Comparison of ENCODE assay signal across 18 cellular contexts in genomic region chr7:155998328-155998691, GRCh38.
DNase-seq lines count a peak whose midpoint lies in the region; ATAC-seq and TF ChIP-seq lines count a peak whose summit lies in the region.
"Had no signal": no experiment of that assay in that cellular context is flagged by ENCODE, and none has a peak within 500 bp of the region (broad histone marks: within the 10 kb centered on the region; RNA-seq: fewer than 3 reads in every experiment).

No MANE protein-coding gene starts in this region.

- peak; percentile 48 for DNase-seq in natural killer cell treated with Interleukin-12 subunit alpha and Interleukin-12 subunit beta and Interleukin-15 and Interleukin-18, amount 100 ng/mL, for 72 hours (ENCODE audit: low spot score)
- no peak for DNase-seq in natural killer cell
- DNase-seq in activated T-cell treated with anti-CD3 and anti-CD28 coated beads, Interleukin-2, amount 50 U/mL, for 48 hours = peak; percentile 52 to 62
- peak in 5 of 9 donors; percentile 28 to 56 (median 36) for DNase-seq in naive thymus-derived CD4-positive, alpha-beta T cell
- no peak for DNase-seq in germinal center (ENCODE audit: low spot score)
- no peak for DNase-seq in D341Med (ENCODE audit: low spot score)
- DNase-seq in A172 (ENCODE audit: low spot score) = no peak
- DNase-seq: activated B cell treated with CpG ODN at 0.5 μM for 24 hours; AML-193; DMS153; lower lobe of right lung; MV-4-11; NCI-H2107; nephron progenitor cell; stimulated activated naive B cell treated with anti-CD40 and anti-IgM and Interleukin-4, amounts not matched to agents 10 μg/mL and 1 μg/mL and 100 μg/mL, for 72 hours; uterus had no signal

- no peak overlapping the region for H3K27ac ChIP-seq in naive thymus-derived CD4-positive, alpha-beta T cell (ENCODE audit: low read depth, low read length)
- H3K27ac ChIP-seq: lower lobe of right lung, uterus had no signal

- intact Hi-C loops in natural killer cell (cut with micrococcal nuclease) = no loop called here
- intact Hi-C loops in naive thymus-derived CD4-positive, alpha-beta T cell (cut with micrococcal nuclease) = loop anchor here in 1 of 2 donors (5.0 kb wide), 1 partner anchor 44 kb away; no protein-coding TSS in a partner anchor

- no peak for TF ChIP-seq CTCF in natural killer cell (IDR thresholded peaks at IDR 0.05)

- no peak overlapping the region for H3K4me3 ChIP-seq in naive thymus-derived CD4-positive, alpha-beta T cell (ENCODE audit: low read length)
- H3K4me3 ChIP-seq: GM23338, lower lobe of right lung, uterus had no signal

- H3K9me3 Mint-ChIP-seq in natural killer cell treated with Interleukin-12 subunit alpha and Interleukin-12 subunit beta and Interleukin-15 and Interleukin-18, amount 100 ng/mL, for 72 hours = no peaks in the 10 kb centered on the region
- no peaks in the 10 kb centered on the region for H3K9me3 Mint-ChIP-seq in natural killer cell
- H3K9me3 Mint-ChIP-seq in naive thymus-derived CD4-positive, alpha-beta T cell = peaks cover 0 to 3% (median 0%) of the 10 kb centered on the region in 11 donors
- H3K9me3 Mint-ChIP-seq: activated B cell treated with CpG ODN at 0.5 μM for 24 hours; GM23338; nephron progenitor cell; stimulated activated naive B cell treated with anti-CD40 and anti-IgM and Interleukin-4, amounts not matched to agents 10 μg/mL and 1 μg/mL and 100 μg/mL, for 72 hours had no signal

- POLR2A ChIA-PET in naive thymus-derived CD4-positive, alpha-beta T cell (lab: Charles Lee) = interaction anchor here (1.1 kb wide), 1 partner anchor 16 kb away, joined by 3 read pairs; no protein-coding TSS in a partner anchor

- H3K36me3 Mint-ChIP-seq in natural killer cell treated with Interleukin-12 subunit alpha and Interleukin-12 subunit beta and Interleukin-15 and Interleukin-18, amount 100 ng/mL, for 72 hours = no peaks in the 10 kb centered on the region
- no peaks in the 10 kb centered on the region for H3K36me3 Mint-ChIP-seq in natural killer cell
- H3K36me3 Mint-ChIP-seq in naive thymus-derived CD4-positive, alpha-beta T cell = no peaks in the 10 kb centered on the region
- H3K36me3 Mint-ChIP-seq: stimulated activated naive B cell treated with anti-CD40 and anti-IgM and Interleukin-4, amounts not matched to agents 10 μg/mL and 1 μg/mL and 100 μg/mL, for 72 hours had no signal

- H3K27me3 ChIP-seq in naive thymus-derived CD4-positive, alpha-beta T cell (ENCODE audit: control insufficient read depth in 2 of 2, insufficient read depth in 2 of 2, low read length in 2 of 2) = no peaks in the 10 kb centered on the region
- H3K27me3 ChIP-seq: uterus had no signal

- H3K27ac Mint-ChIP-seq in natural killer cell treated with Interleukin-12 subunit alpha and Interleukin-12 subunit beta and Interleukin-15 and Interleukin-18, amount 100 ng/mL, for 72 hours = no peak overlapping the region
- H3K27ac Mint-ChIP-seq in natural killer cell = no peak overlapping the region
- H3K27ac Mint-ChIP-seq in naive thymus-derived CD4-positive, alpha-beta T cell = peak overlapping the region in 5 of 9 donors; percentile 8 to 72 (median 18)
- H3K27ac Mint-ChIP-seq: activated B cell treated with CpG ODN at 0.5 μM for 24 hours; GM23338; nephron progenitor cell; stimulated activated naive B cell treated with anti-CD40 and anti-IgM and Interleukin-4, amounts not matched to agents 10 μg/mL and 1 μg/mL and 100 μg/mL, for 72 hours had no signal

- peaks cover 0 to 38% of the 10 kb centered on the region in 2 donors for H3K4me1 ChIP-seq in naive thymus-derived CD4-positive, alpha-beta T cell (ENCODE audit: control insufficient read depth in 2 of 2, insufficient read depth in 2 of 2, low read length in 2 of 2)
- H3K4me1 ChIP-seq: lower lobe of right lung, uterus had no signal

- ATAC-seq in natural killer cell treated with Interleukin-12 subunit alpha and Interleukin-12 subunit beta and Interleukin-15 and Interleukin-18, amount 100 ng/mL, for 72 hours = no peak
- ATAC-seq in natural killer cell = no peak
- peak; percentile 10 for ATAC-seq in naive thymus-derived CD4-positive, alpha-beta T cell
- no peak for ATAC-seq in GM18873 (IDR thresholded peaks at IDR 0.05; ENCODE audit: low FRiP score, unreplicated experiment)
- ATAC-seq: GM23338, lower lobe of right lung had no signal

- H3K9me3 ChIP-seq in naive thymus-derived CD4-positive, alpha-beta T cell (ENCODE audit: control insufficient read depth in 2 of 3, low read length in 3 of 3) = no peaks in the 10 kb centered on the region
- H3K9me3 ChIP-seq: lower lobe of right lung, uterus had no signal

- peaks cover 10 to 12% of the 10 kb centered on the region in 2 donors for H3K27me3 Mint-ChIP-seq in natural killer cell treated with Interleukin-12 subunit alpha and Interleukin-12 subunit beta and Interleukin-15 and Interleukin-18, amount 100 ng/mL, for 72 hours
- peaks cover 0 to 9% of the 10 kb centered on the region in 2 donors for H3K27me3 Mint-ChIP-seq in natural killer cell (ENCODE audit: low read depth in 2 of 2)
- H3K27me3 Mint-ChIP-seq in naive thymus-derived CD4-positive, alpha-beta T cell = peaks cover 0 to 50% (median 13%) of the 10 kb centered on the region in 5 donors
- H3K27me3 Mint-ChIP-seq: activated B cell treated with CpG ODN at 0.5 μM for 24 hours; stimulated activated naive B cell treated with anti-CD40 and anti-IgM and Interleukin-4, amounts not matched to agents 10 μg/mL and 1 μg/mL and 100 μg/mL, for 72 hours had no signal

- no peaks in the 10 kb centered on the region for H3K36me3 ChIP-seq in naive thymus-derived CD4-positive, alpha-beta T cell (ENCODE audit: control insufficient read depth in 2 of 3, insufficient read depth in 3 of 3, low read length in 3 of 3)
- H3K36me3 ChIP-seq: lower lobe of right lung, uterus had no signal

- H3K4me3 Mint-ChIP-seq in natural killer cell treated with Interleukin-12 subunit alpha and Interleukin-12 subunit beta and Interleukin-15 and Interleukin-18, amount 100 ng/mL, for 72 hours = no peak overlapping the region
- no peak overlapping the region for H3K4me3 Mint-ChIP-seq in natural killer cell
- H3K4me3 Mint-ChIP-seq in naive thymus-derived CD4-positive, alpha-beta T cell = peak overlapping the region; percentile 58 to 99 (median 80)
- H3K4me3 Mint-ChIP-seq: activated B cell treated with CpG ODN at 0.5 μM for 24 hours; GM23338; nephron progenitor cell; stimulated activated naive B cell treated with anti-CD40 and anti-IgM and Interleukin-4, amounts not matched to agents 10 μg/mL and 1 μg/mL and 100 μg/mL, for 72 hours had no signal

- H3K4me1 Mint-ChIP-seq in natural killer cell treated with Interleukin-12 subunit alpha and Interleukin-12 subunit beta and Interleukin-15 and Interleukin-18, amount 100 ng/mL, for 72 hours (ENCODE audit: low read depth in 2 of 2) = peaks cover 0 to 3% of the 10 kb centered on the region in 2 donors
- H3K4me1 Mint-ChIP-seq in natural killer cell = peaks cover 8 to 9% of the 10 kb centered on the region in 2 donors
- H3K4me1 Mint-ChIP-seq in naive thymus-derived CD4-positive, alpha-beta T cell = peaks cover 22 to 68% (median 55%) of the 10 kb centered on the region in 7 donors
- H3K4me1 Mint-ChIP-seq: GM23338 had no signal

- CTCF ChIA-PET in naive thymus-derived CD4-positive, alpha-beta T cell (lab: Charles Lee) = no interaction called here

Comparison
In these comparisons a context has a peak if more than half of its experiments do, and no peak if none do; other contexts are left out.
1. DNase-seq: peak in natural killer cell treated with Interleukin-12 subunit alpha and Interleukin-12 subunit beta and Interleukin-15 and Interleukin-18, amount 100 ng/mL, for 72 hours (single experiment), activated T-cell treated with anti-CD3 and anti-CD28 coated beads, Interleukin-2, amount 50 U/mL, for 48 hours (2 of 2) and naive thymus-derived CD4-positive, alpha-beta T cell (5 of 9); none in natural killer cell (single experiment), germinal center (single experiment), D341Med (single experiment) and A172 (single experiment).
2. H3K27ac Mint-ChIP-seq: peak in naive thymus-derived CD4-positive, alpha-beta T cell (5 of 9); none in natural killer cell treated with Interleukin-12 subunit alpha and Interleukin-12 subunit beta and Interleukin-15 and Interleukin-18, amount 100 ng/mL, for 72 hours (0 of 2) and natural killer cell (0 of 2).
3. H3K4me3 Mint-ChIP-seq: peak in naive thymus-derived CD4-positive, alpha-beta T cell (10 of 10); none in natural killer cell treated with Interleukin-12 subunit alpha and Interleukin-12 subunit beta and Interleukin-15 and Interleukin-18, amount 100 ng/mL, for 72 hours (single experiment) and natural killer cell (single experiment).